In the genomic region with DNA sequence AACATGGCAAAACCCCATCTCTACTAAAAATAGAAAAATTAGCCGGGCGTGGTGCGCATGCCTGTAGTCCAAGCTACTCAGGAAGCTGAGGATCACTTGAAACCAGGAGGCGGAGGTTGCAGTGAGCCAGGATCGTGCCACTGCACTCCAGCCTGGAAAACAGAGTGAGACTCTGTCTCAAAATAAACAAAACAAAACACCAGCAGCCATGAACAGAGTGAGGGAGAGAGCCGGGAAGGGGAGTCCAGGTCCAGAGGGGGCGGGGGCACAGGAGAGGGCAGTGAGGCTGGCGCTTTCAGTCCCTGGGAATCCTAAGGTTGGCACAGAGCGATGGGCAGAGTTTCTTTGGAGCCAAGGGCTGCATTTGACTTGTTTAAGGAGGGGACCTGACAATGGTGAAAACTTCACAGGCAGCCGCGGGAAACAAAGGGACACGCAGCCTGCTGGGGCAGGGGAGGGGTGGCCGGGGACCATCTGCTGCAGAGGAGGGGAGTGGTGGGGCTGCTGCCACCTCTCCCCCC, we compare ENCODE assay signal across 10 cellular contexts. TPM values are rescaled to one million over a fixed set of nuclear protein-coding genes. Genes with fewer than 3 reads are reported as not detected.
DNase-seq lines count a peak whose midpoint lies in the region; ATAC-seq, FAIRE-seq and TF ChIP-seq lines count a peak whose summit lies in the region.
"Had no signal": no experiment of that assay in that cellular context is flagged by ENCODE, and none has a peak within 500 bp of the region (broad histone marks: within the 10 kb centered on the region; RNA-seq: fewer than 3 reads in every experiment).

No MANE protein-coding gene starts in this region.

- POLR2A ChIA-PET in GM12878 (lab: Charles Lee) = interaction anchor here (0.6 kb wide), 1 partner anchor 1094 kb away, joined by 4 read pairs; no protein-coding TSS in a partner anchor

- peaks cover 31 to 36% (median 31%) of the 10 kb centered on the region in 3 donors for H3K4me1 Mint-ChIP-seq in IgD-negative memory B cell
- peaks cover 59 to 74% of the 10 kb centered on the region in 2 donors for H3K4me1 Mint-ChIP-seq in natural killer cell
- peaks cover 24 to 49% of the 10 kb centered on the region in 2 experiments for H3K4me1 Mint-ChIP-seq in H9

- in situ Hi-C loops in GM12878 (cut with MboI) (no loop called here), ACHN (cut with HindIII; ENCODE audit: low pct_ligation_motif_present, low pct_unique_long_range_greater_than_20kb, low sequenced_read_pairs) (no loop called here)

- CTCF ChIA-PET in GM12878 (lab: Yijun Ruan, JAX) = interaction anchor here (0.6 to 4.0 kb wide), 4 partner anchors 11 to 84 kb away, joined by 3 to 27 read pairs (median 4); no protein-coding TSS in a partner anchor

- FAIRE-seq in GM12878 (lab: Jason Lieb, UNC) = no peak

- peaks cover 4% of the 10 kb centered on the region for H3K23me2 ChIP-seq in H9 (ENCODE audit: insufficient read length, low read depth, low read length, poor library complexity, severe bottlenecking)

- H2BK120ac ChIP-seq in H9 (ENCODE audit: low read depth, low read length, poor library complexity, severe bottlenecking) = no peak overlapping the region

- peaks cover 64 to 100% (median 86%) of the 10 kb centered on the region in 10 experiments for H3K4me1 ChIP-seq in BLaER1 treated with 17β-estradiol and CSF1 and Interleukin-3, amounts not matched to agents 10 nM and 100 nM
- H3K4me1 ChIP-seq in GM12878 (ENCODE audit: control insufficient read depth, insufficient read depth, low read length) (peaks cover 25% of the 10 kb centered on the region), H9 (ENCODE audit: insufficient read depth, low read length) (peaks cover 17% of the 10 kb centered on the region; the same call in 1 of the 2 replicates), ovary (ENCODE audit: insufficient read depth) (no peaks in the 10 kb centered on the region)

- H3K36me3 Mint-ChIP-seq in IgD-negative memory B cell (peaks cover 2% of the 10 kb centered on the region), natural killer cell (no peaks in the 10 kb centered on the region), H9 (ENCODE audit: insufficient read depth in 1 of 3, low read depth in 3 of 3) (no peaks in the 10 kb centered on the region)

- BruUV-seq in GM12878 (replicated peaks; lab: Mats Ljungman, UMichigan) = no TSS peak

- no peak for TF ChIP-seq CTCF in GM12878 (IDR thresholded peaks at IDR 0.05 in 2 of 3, conservative IDR thresholded peaks at IDR 0.05 in 1 of 3; ENCODE audit: control insufficient read depth in 2 of 3, extremely low read depth in 1 of 3, insufficient read depth in 1 of 3, low read depth in 3 of 3, low read length in 3 of 3)
- TF ChIP-seq CTCF in natural killer cell (IDR thresholded peaks at IDR 0.05) = no peak
- TF ChIP-seq CTCF in H9 (conservative IDR thresholded peaks at IDR 0.05) = no peak
- TF ChIP-seq CTCF in ovary (IDR thresholded peaks at IDR 0.05) = no peak

- H4K8ac ChIP-seq in H9 (replicated peaks; ENCODE audit: insufficient read length, low read depth, low read length) = no peak overlapping the region

- H2AK5ac ChIP-seq in H9 (ENCODE audit: insufficient read length, low read length) = no peak overlapping the region

- no peak overlapping the region for H4K5ac ChIP-seq in H9 (ENCODE audit: insufficient read length, low read depth, low read length)

- H3K36me3 ChIP-seq in BLaER1 treated with 17β-estradiol and CSF1 and Interleukin-3, amounts not matched to agents 10 nM and 100 nM = peaks cover 18 to 41% (median 27%) of the 10 kb centered on the region in 11 experiments
- H3K36me3 ChIP-seq in GM12878 (ENCODE audit: control insufficient read depth in 2 of 2, insufficient read depth in 2 of 2, low read length in 1 of 2) (peaks cover 5 to 13% of the 10 kb centered on the region in 2 experiments; a peak in 3 of 4 replicates), ovary (no peaks in the 10 kb centered on the region)

- H3K4ac ChIP-seq in H9 (ENCODE audit: low read depth, low read length) = no peak overlapping the region

- H3K9ac ChIP-seq in BLaER1 treated with 17β-estradiol and CSF1 and Interleukin-3, amounts not matched to agents 10 nM and 100 nM = peak overlapping the region; percentile 86 to 95 (median 91)
- H3K9ac ChIP-seq in GM12878 (ENCODE audit: control insufficient read depth, insufficient read depth, low read length) (peak overlapping the region; percentile 98), H9 (ENCODE audit: extremely low read depth, insufficient read length, low read length) (no peak overlapping the region)

- 4% methylated on average over 12 of the region's 13 CpGs for WGBS in GM12878 (ENCODE audit: insufficient coverage, insufficient replicate concordance, low lambda C conversion rate, missing lambda C conversion rate)
- WGBS in H9 (ENCODE audit: extremely low coverage, insufficient read length, low lambda C conversion rate) = no CpG with 5 or more reads among the region's 13 CpGs
- 51 to 57% (median 55%) methylated on average over 13 of the region's 13 CpGs for WGBS in ovary, 3 donors

- H3K23ac ChIP-seq in H9 (ENCODE audit: insufficient read length, low read depth, low read length) = no peak overlapping the region

- no peak overlapping the region for H3K14ac ChIP-seq in H9 (ENCODE audit: insufficient read depth, low read length)

- TF ChIP-seq EP300 in GM12878 (IDR thresholded peaks at IDR 0.05; ENCODE audit: borderline replicate concordance in 1 of 2, control insufficient read depth in 1 of 2, low read depth in 2 of 2, low read length in 2 of 2) (no peak), ovary (IDR thresholded peaks at IDR 0.05) (no peak)

- H2AFZ ChIP-seq in GM12878 (ENCODE audit: control insufficient read depth, low read depth, low read length) (no peak overlapping the region), H9 (ENCODE audit: low read length) (no peak overlapping the region)

- no peak for TF ChIP-seq RAD21 in GM12878 (IDR thresholded peaks at IDR 0.05; ENCODE audit: insufficient read depth, low read depth, low read length)

- H3K4me3 Mint-ChIP-seq in IgD-negative memory B cell (peak overlapping the region; percentile 91 to 100 (median 94)), natural killer cell (peak overlapping the region; percentile 76), H9 (peak overlapping the region in 1 of 2 experiments; percentile 13; a peak in 1 of 5 replicates)

- no peaks in the 10 kb centered on the region for H3K9me3 ChIP-seq in BLaER1 treated with 17β-estradiol and CSF1 and Interleukin-3, amounts not matched to agents 10 nM and 100 nM (replicated peaks in 1 of 11)
- H3K9me3 ChIP-seq in GM12878 (replicated peaks; ENCODE audit: control insufficient read depth, insufficient read depth, low read length) (no peaks in the 10 kb centered on the region), H9 (ENCODE audit: control insufficient read depth, low read depth, low read length) (no peaks in the 10 kb centered on the region), ovary (no peaks in the 10 kb centered on the region)

- H2BK5ac ChIP-seq in H9 (ENCODE audit: insufficient read length, low read length) = no peak overlapping the region

- DNase-seq in GM12878 (ENCODE audit: low read depth, low spot score) (no peak), natural killer cell (no peak), H9 (no peak), ACHN (no peak), ovary (no peak)
- DNase-seq: NCI-H526 treated with DMSO at 0.1 percent for 48 hours; stimulated activated CD8-positive, alpha-beta memory T cell treated with anti-CD3 and anti-CD28 coated beads, Interleukin-4, amount 100 ng/mL, for 48 hours had no signal

- H3K27me3 Mint-ChIP-seq in IgD-negative memory B cell (no peaks in the 10 kb centered on the region), natural killer cell (ENCODE audit: low read depth in 2 of 2) (no peaks in the 10 kb centered on the region), H9 (ENCODE audit: low read depth) (peaks cover 21% of the 10 kb centered on the region)

- H3K9me3 Mint-ChIP-seq in IgD-negative memory B cell (no peaks in the 10 kb centered on the region), natural killer cell (no peaks in the 10 kb centered on the region), H9 (no peaks in the 10 kb centered on the region)

- ATAC-seq in GM12878 (no peak), natural killer cell (no peak), HG02588 (IDR thresholded peaks at IDR 0.05; ENCODE audit: unreplicated experiment) (no peak)

- no peak overlapping the region for H3T11ph ChIP-seq in H9 (ENCODE audit: low read length)

- H3K4me2 ChIP-seq in BLaER1 treated with 17β-estradiol and CSF1 and Interleukin-3, amounts not matched to agents 10 nM and 100 nM = peak overlapping the region; percentile 96 to 100 (median 99)
- H3K4me2 ChIP-seq in GM12878 (ENCODE audit: control insufficient read depth, insufficient read depth) = peak overlapping the region; percentile 100
- no peak overlapping the region for H3K4me2 ChIP-seq in H9 (ENCODE audit: insufficient read depth, insufficient read length, low read length)

- intact Hi-C loops in GM12878 (cut with micrococcal nuclease; ENCODE audit: unreplicated experiment) (loop anchor here (1.0 kb wide), 1 partner anchor 125 kb away; a partner anchor contains a TSS), natural killer cell (cut with micrococcal nuclease) (loop anchor here (10.0 kb wide), 2 partner anchors 319 to 709 kb away; a partner anchor contains a TSS), ovary (cut with DNase I) (loop anchor here in 1 of 4 donors (10.0 kb wide), 1 partner anchor 169 kb away; no protein-coding TSS in a partner anchor)

- H2BK20ac ChIP-seq in H9 (ENCODE audit: low read depth, low read length, poor library complexity, severe bottlenecking) = no peak overlapping the region

- no peak overlapping the region for H2BK12ac ChIP-seq in H9 (ENCODE audit: insufficient read length, low read depth, low read length)

- H2BK15ac ChIP-seq in H9 (ENCODE audit: low read depth, low read length) = no peak overlapping the region

- H3K18ac ChIP-seq in H9 (ENCODE audit: insufficient read length, low read depth, low read length) = no peak overlapping the region

- H3K27ac ChIP-seq in BLaER1 treated with 17β-estradiol and CSF1 and Interleukin-3, amounts not matched to agents 10 nM and 100 nM = peak overlapping the region; percentile 87 to 99 (median 94)
- H3K27ac ChIP-seq in GM12878 (ENCODE audit: control insufficient read depth, insufficient read depth) = peak overlapping the region; percentile 97
- H3K27ac ChIP-seq in H9 (ENCODE audit: insufficient read length, low read depth, low read length) = no peak overlapping the region
- no peak overlapping the region for H3K27ac ChIP-seq in ovary

- RAD21 ChIA-PET in GM12878 (lab: Charles Lee; ENCODE audit: unreplicated experiment) = interaction anchor here (0.9 kb wide), 1 partner anchor 11 kb away, joined by 3 read pairs; no protein-coding TSS in a partner anchor

- no peak overlapping the region for H3K56ac ChIP-seq in H9 (ENCODE audit: insufficient read length, low read depth, low read length)

- H3K27ac Mint-ChIP-seq in IgD-negative memory B cell = peak overlapping the region; percentile 94 to 100 (median 99)
- peak overlapping the region; percentile 95 to 96 for H3K27ac Mint-ChIP-seq in natural killer cell
- H3K27ac Mint-ChIP-seq in H9 = peak overlapping the region in 1 of 3 experiments; percentile 97; a peak in 1 of 7 replicates

- H4K91ac ChIP-seq in H9 (ENCODE audit: insufficient read length, low read depth, low read length) = no peak overlapping the region

- SMC1A ChIA-PET in GM12878 (lab: Charles Lee; ENCODE audit: uncharacterized antibody, unreplicated experiment) = interaction anchor here (1.1 to 2.7 kb wide), 2 partner anchors 11 to 58 kb away, joined by 3 to 8 read pairs; no protein-coding TSS in a partner anchor

- peaks cover 33 to 45% (median 40%) of the 10 kb centered on the region in 11 experiments; a peak in 18 of 22 replicates for H4K20me1 ChIP-seq in BLaER1 treated with 17β-estradiol and CSF1 and Interleukin-3, amounts not matched to agents 10 nM and 100 nM
- H4K20me1 ChIP-seq in GM12878 (ENCODE audit: control insufficient read depth, insufficient read depth) = no peaks in the 10 kb centered on the region; the same call in 1 of the 2 replicates
- no peaks in the 10 kb centered on the region for H4K20me1 ChIP-seq in H9 (ENCODE audit: control insufficient read depth, insufficient read depth, insufficient read length)

- H3K79me2 ChIP-seq in GM12878 (ENCODE audit: control insufficient read depth, insufficient read depth, low read length) (peaks cover 54% of the 10 kb centered on the region), H9 (ENCODE audit: insufficient read depth, low read length) (no peaks in the 10 kb centered on the region)

- H3K27me3 ChIP-seq in BLaER1 treated with 17β-estradiol and CSF1 and Interleukin-3, amounts not matched to agents 10 nM and 100 nM = no peaks in the 10 kb centered on the region
- no peaks in the 10 kb centered on the region for H3K27me3 ChIP-seq in GM12878 (replicated peaks in 1 of 2; ENCODE audit: control insufficient read depth in 2 of 2, insufficient read depth in 2 of 2, low read length in 1 of 2)
- no peaks in the 10 kb centered on the region for H3K27me3 ChIP-seq in H9 (ENCODE audit: insufficient read depth, low read length)
- no peaks in the 10 kb centered on the region for H3K27me3 ChIP-seq in ovary

- H3K4me3 ChIP-seq in BLaER1 treated with 17β-estradiol and CSF1 and Interleukin-3, amounts not matched to agents 10 nM and 100 nM = peak overlapping the region; percentile 67 to 87 (median 78)
- H3K4me3 ChIP-seq in GM12878 (peak overlapping the region; percentile 94), ovary (no peak overlapping the region)

- no peaks in the 10 kb centered on the region for H3K79me1 ChIP-seq in H9 (ENCODE audit: insufficient read depth, low read depth, low read length, poor library complexity, severe bottlenecking)

- TF ChIP-seq POLR2A in GM12878 (IDR thresholded peaks at IDR 0.05; ENCODE audit: low read depth, low read length) = no peak
- no peak for TF ChIP-seq POLR2A in ovary (IDR thresholded peaks at IDR 0.05)

RNA-seq across cellular contexts. Expression of a gene that starts 2.5 kb away (rescaled TPM):
- polyA plus RNA-seq in IgD-negative memory B cell (212 TPM), GM12878 (2011; rRNA removed) (28.6 and 57.0 TPM in 2 replicates), GM12878 (2014; fragmentation: Illumina TruSeq; extraction: Trizol) (14.1 and 36.9 TPM in 2 replicates), GM12878 (2014; fragmentation: Nextera tagmentation; extraction: Ambion mirVana) (10 to 100 TPM; 11.5 to 26.1 TPM), GM12878 (2014; rRNA removed) (88.5 and 91.4 TPM in 2 replicates), GM12878 (2016; fragmentation: Nextera tagmentation; extraction: Ambion mirVana) (100 to 1,000 TPM; 100 to 117 TPM), ovary (1 to 10 TPM; 4.7 to 7.1 TPM)
- total RNA-seq in GM12878 (2013; cell fraction: nucleolus; rRNA removed) = 88.8 and 114 TPM in 2 replicates
- total RNA-seq in GM12878 (2014; rRNA removed) (66.5 and 80.0 TPM in 2 replicates), GM12878 (2014; rRNA removed; fragmentation: Illumina TruSeq; extraction: Trizol) (37.0 and 41.4 TPM in 2 replicates), GM12878 (2021) (95.5 and 99.1 TPM in 2 replicates), natural killer cell (100 to 1,000 TPM in 2 of 3 donors, 10 to 100 TPM in 1; 75.3 to 111 (median 110) TPM), H9 (2021) (2.0 and 3.3 TPM in 2 replicates), ovary (10 to 100 TPM in 1 of 7 donors, 1 to 10 TPM in 6; 4.4 to 11.1 (median 7.1) TPM)
- 23.8 TPM for polyA plus RNA-seq in GM12878 (2011; ENCODE audit: low read depth)
- polyA plus RNA-seq in GM12878 (2011; cell fraction: cytosol; rRNA removed) = 81.4 and 141 TPM in 2 replicates
- polyA plus RNA-seq in GM12878 (2011; cell fraction: nucleus; rRNA removed) = 101 and 143 TPM in 2 replicates
- polyA plus RNA-seq in GM12878 (2012) = 50.7 and 51.5 TPM in 2 replicates
- 31.3 and 61.2 TPM in 2 replicates for polyA minus RNA-seq in GM12878 (2011; rRNA and poly(A)+ RNA removed)
- polyA minus RNA-seq in GM12878 (2011; cell fraction: cytosol; rRNA and poly(A)+ RNA removed) = 22.2 and 24.5 TPM in 2 replicates
- 21.4 and 35.7 TPM in 2 replicates for polyA minus RNA-seq in GM12878 (2011; cell fraction: nucleus; rRNA and poly(A)+ RNA removed)

RNA-seq across cellular contexts. Expression of a gene that starts 35.6 kb away (rescaled TPM):
- not detected for polyA plus RNA-seq in IgD-negative memory B cell
- not detected in 2 replicates for total RNA-seq in GM12878 (2013; cell fraction: nucleolus; rRNA removed)
- not detected in 2 replicates for total RNA-seq in GM12878 (2014; rRNA removed)
- total RNA-seq in GM12878 (2014; rRNA removed; fragmentation: Illumina TruSeq; extraction: Trizol) = not detected in 2 replicates
- total RNA-seq in GM12878 (2021) = 0.08 and 0.21 TPM in 2 replicates
- polyA plus RNA-seq in GM12878 (2011; ENCODE audit: low read depth) = not detected
- 0.04 and 0.10 TPM in 2 replicates for polyA plus RNA-seq in GM12878 (2011; rRNA removed)
- polyA plus RNA-seq in GM12878 (2011; cell fraction: cytosol; rRNA removed) = 0.10 and 0.16 TPM in 2 replicates
- 0.48 and 0.61 TPM in 2 replicates for polyA plus RNA-seq in GM12878 (2011; cell fraction: nucleus; rRNA removed)
- not detected in 2 replicates for polyA plus RNA-seq in GM12878 (2012)
- not detected in 2 replicates for polyA plus RNA-seq in GM12878 (2014; fragmentation: Illumina TruSeq; extraction: Trizol)
- polyA plus RNA-seq in GM12878 (2014; fragmentation: Nextera tagmentation; extraction: Ambion mirVana) = not detected
- polyA plus RNA-seq in GM12878 (2014; rRNA removed) = 0.10 TPM in 1 of 2 replicates, not detected in the other
- polyA plus RNA-seq in GM12878 (2016; fragmentation: Nextera tagmentation; extraction: Ambion mirVana) = not detected
- polyA minus RNA-seq in GM12878 (2011; rRNA and poly(A)+ RNA removed) = 0.10 TPM in 1 of 2 replicates, not detected in the other
- polyA minus RNA-seq in GM12878 (2011; cell fraction: cytosol; rRNA and poly(A)+ RNA removed) = not detected in 2 replicates
- 0.12 and 0.57 TPM in 2 replicates for polyA minus RNA-seq in GM12878 (2011; cell fraction: nucleus; rRNA and poly(A)+ RNA removed)
- total RNA-seq in natural killer cell = under 1 TPM; 0.09 to 0.16 (median 0.10) TPM
- 17.1 and 17.7 TPM in 2 replicates for total RNA-seq in H9 (2021)
- total RNA-seq in ovary = 10 to 100 TPM in 4 of 7 donors, 1 to 10 TPM in 3; 4.8 to 13.6 (median 10.1) TPM
- polyA plus RNA-seq in ovary = 1 to 10 TPM in 1 of 2 donors, under 1 TPM in 1; 0.72 to 7.9 TPM

RNA-seq across cellular contexts. Expression of a gene that starts 56.4 kb away (rescaled TPM):
- polyA plus RNA-seq in IgD-negative memory B cell = not detected
- 0.37 and 0.40 TPM in 2 replicates for total RNA-seq in GM12878 (2013; cell fraction: nucleolus; rRNA removed)
- not detected in 2 replicates for total RNA-seq in GM12878 (2014; rRNA removed)
- not detected in 2 replicates for total RNA-seq in GM12878 (2014; rRNA removed; fragmentation: Illumina TruSeq; extraction: Trizol)
- 0.03 and 0.05 TPM in 2 replicates for total RNA-seq in GM12878 (2021)
- polyA plus RNA-seq in GM12878 (2011; ENCODE audit: low read depth) = 0.04 TPM
- polyA plus RNA-seq in GM12878 (2011; rRNA removed) = 0.03 TPM in 1 of 2 replicates, not detected in the other
- polyA plus RNA-seq in GM12878 (2011; cell fraction: cytosol; rRNA removed) = 0.05 and 0.07 TPM in 2 replicates
- 0.23 and 0.36 TPM in 2 replicates for polyA plus RNA-seq in GM12878 (2011; cell fraction: nucleus; rRNA removed)
- polyA plus RNA-seq in GM12878 (2012) = 0.11 TPM in 2 replicates
- not detected in 2 replicates for polyA plus RNA-seq in GM12878 (2014; fragmentation: Illumina TruSeq; extraction: Trizol)
- not detected for polyA plus RNA-seq in GM12878 (2014; fragmentation: Nextera tagmentation; extraction: Ambion mirVana)
- not detected in 2 replicates for polyA plus RNA-seq in GM12878 (2014; rRNA removed)
- not detected for polyA plus RNA-seq in GM12878 (2016; fragmentation: Nextera tagmentation; extraction: Ambion mirVana)
- 0.10 TPM in 1 of 2 replicates, not detected in the other for polyA minus RNA-seq in GM12878 (2011; rRNA and poly(A)+ RNA removed)
- not detected in 2 replicates for polyA minus RNA-seq in GM12878 (2011; cell fraction: cytosol; rRNA and poly(A)+ RNA removed)
- not detected in 2 replicates for polyA minus RNA-seq in GM12878 (2011; cell fraction: nucleus; rRNA and poly(A)+ RNA removed)
- total RNA-seq in natural killer cell = under 1 TPM; 0.33 to 0.49 (median 0.36) TPM
- total RNA-seq in H9 (2021) = 0.64 and 0.70 TPM in 2 replicates
- under 1 TPM in 2 of 7 donors, not detected in 5; 0.02 to 0.03 TPM for total RNA-seq in ovary
- polyA plus RNA-seq in ovary = under 1 TPM; 0.01 to 0.05 TPM

Comparison
In these comparisons a context has a peak if more than half of its experiments do, and no peak if none do; other contexts are left out.
1. H3K27ac ChIP-seq: peak in BLaER1 treated with 17β-estradiol and CSF1 and Interleukin-3, amounts not matched to agents 10 nM and 100 nM (11 of 11) and GM12878 (single experiment); none in H9 (single experiment) and ovary (0 of 2).
2. RNA of a gene that starts 35.6 kb away (total RNA-seq): 17.1 to 17.7 TPM in H9 and 4.8 to 13.6 TPM in ovary; 0.09 to 0.16 TPM in natural killer cell and 0.08 to 0.21 TPM in GM12878; every median in the first group is over 4 times any median in the second.